1 cellular context compared by ENCODE assay signal in genomic region chr2:43524180-43524965, GRCh38.
TF ChIP-seq lines count a peak whose summit lies in the region.

No MANE protein-coding gene starts in this region.

TF ChIP-seq in IMR-90, 13 proteins besides CTCF, POLR2A, EP300 and RAD21 (continued from another document):
- TF ChIP-seq, protein P1, sequence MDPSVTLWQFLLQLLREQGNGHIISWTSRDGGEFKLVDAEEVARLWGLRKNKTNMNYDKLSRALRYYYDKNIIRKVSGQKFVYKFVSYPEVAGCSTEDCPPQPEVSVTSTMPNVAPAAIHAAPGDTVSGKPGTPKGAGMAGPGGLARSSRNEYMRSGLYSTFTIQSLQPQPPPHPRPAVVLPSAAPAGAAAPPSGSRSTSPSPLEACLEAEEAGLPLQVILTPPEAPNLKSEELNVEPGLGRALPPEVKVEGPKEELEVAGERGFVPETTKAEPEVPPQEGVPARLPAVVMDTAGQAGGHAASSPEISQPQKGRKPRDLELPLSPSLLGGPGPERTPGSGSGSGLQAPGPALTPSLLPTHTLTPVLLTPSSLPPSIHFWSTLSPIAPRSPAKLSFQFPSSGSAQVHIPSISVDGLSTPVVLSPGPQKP (IDR thresholded peaks at IDR 0.05; ENCODE audit: borderline replicate concordance, low read depth, low read length): no peak
- TF ChIP-seq RFX5 (IDR thresholded peaks at IDR 0.05; ENCODE audit: low read depth, low read length) (no peak), SMC3 (IDR thresholded peaks at IDR 0.05; ENCODE audit: low read depth, low read length) (no peak), BHLHE40 (IDR thresholded peaks at IDR 0.05; ENCODE audit: low read depth, low read length) (no peak), CEBPB (IDR thresholded peaks at IDR 0.05; ENCODE audit: low read depth, low read length) (no peak), MAZ (IDR thresholded peaks at IDR 0.05; ENCODE audit: borderline replicate concordance, low read depth, low read length) (no peak), CHD1 (IDR thresholded peaks at IDR 0.05; ENCODE audit: low read depth, low read length) (no peak), MXI1 (IDR thresholded peaks at IDR 0.05; ENCODE audit: borderline replicate concordance, low read depth, low read length) (no peak)
- TF ChIP-seq, protein P2, sequence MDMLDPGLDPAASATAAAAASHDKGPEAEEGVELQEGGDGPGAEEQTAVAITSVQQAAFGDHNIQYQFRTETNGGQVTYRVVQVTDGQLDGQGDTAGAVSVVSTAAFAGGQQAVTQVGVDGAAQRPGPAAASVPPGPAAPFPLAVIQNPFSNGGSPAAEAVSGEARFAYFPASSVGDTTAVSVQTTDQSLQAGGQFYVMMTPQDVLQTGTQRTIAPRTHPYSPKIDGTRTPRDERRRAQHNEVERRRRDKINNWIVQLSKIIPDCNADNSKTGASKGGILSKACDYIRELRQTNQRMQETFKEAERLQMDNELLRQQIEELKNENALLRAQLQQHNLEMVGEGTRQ (IDR thresholded peaks at IDR 0.05; ENCODE audit: low read depth, low read length): no peak
